In genomic region chr5:96930589-96930988, GRCh38 we compare ENCODE assay signal across 23 cellular contexts.
"Had no signal": no experiment of that assay in that cellular context is flagged by ENCODE, and none has a peak within 500 bp of the region (broad histone marks: within the 10 kb centered on the region; RNA-seq: fewer than 3 reads in every experiment).

No MANE protein-coding gene starts in this region.

- H3K4me3 ChIP-seq: left ventricle myocardium inferior, pancreas, thoracic aorta, upper lobe of left lung had no signal

- DNase-seq: activated CD4-positive, alpha-beta T cell treated with anti-CD3 and anti-CD28 coated beads for 4 hours; activated CD8-positive, alpha-beta memory T cell treated with anti-CD3 and anti-CD28 coated beads, Interleukin-2, amount 50 U/mL, for 4 hours; activated T-cell treated with anti-CD3 and anti-CD28 coated beads, Interleukin-2, amount 50 U/mL, for 4 hours; cerebellar nuclear complex; cortex of kidney; effector CD4-positive, alpha-beta T cell; immature natural killer cell; kidney glomerular epithelial cell; left ventricle myocardium inferior; natural killer cell; pancreas; stimulated activated CD4-positive, alpha-beta T cell treated with anti-CD3 and anti-CD28 coated beads, Interleukin-4, amount 100 ng/mL, for 4 hours; stimulated activated naive B cell treated with anti-CD40 and anti-IgM and Interleukin-4, amounts not matched to agents 10 μg/mL and 1 μg/mL and 100 μg/mL, for 72 hours; SW 1271; upper lobe of left lung had no signal

- H3K27me3 ChIP-seq: brain microvascular endothelial cell, neutrophil, pancreas, upper lobe of left lung had no signal

- ATAC-seq: activated naive CD4-positive, alpha-beta T cell treated with anti-CD3 and anti-CD28 coated beads, Interleukin-2, amount 50 U/mL, for 72 hours; activated T-cell treated with anti-CD3 and anti-CD28 coated beads, Interleukin-2, amount 50 U/mL, for 4 hours; esophagus mucosa; natural killer cell; pancreas; sciatic nerve; stimulated activated naive B cell treated with anti-CD40 and anti-IgM and Interleukin-4, amounts not matched to agents 10 μg/mL and 1 μg/mL and 100 μg/mL, for 72 hours; WTC11 had no signal

- H3K36me3 Mint-ChIP-seq: natural killer cell, WTC11 had no signal

- H3K9me3 ChIP-seq: left ventricle myocardium inferior, neutrophil, pancreas, thoracic aorta, upper lobe of left lung had no signal

- H3K27ac ChIP-seq: brain microvascular endothelial cell, neutrophil, pancreas, thoracic aorta, upper lobe of left lung had no signal

- H3K27ac Mint-ChIP-seq: WTC11 had no signal

- H3K9me3 Mint-ChIP-seq: activated T-cell treated with anti-CD3 and anti-CD28 coated beads, Interleukin-2, amount 50 U/mL, for 4 hours; immature natural killer cell; natural killer cell; T-helper 2 cell treated with Interferon-gamma antibody and Interleukin-4, amounts not matched to agents 5 μg/mL and 100 μg/mL, for 36 hours; WTC11 had no signal

- H3K27me3 Mint-ChIP-seq: stimulated activated naive B cell treated with anti-CD40 and anti-IgM and Interleukin-4, amounts not matched to agents 10 μg/mL and 1 μg/mL and 100 μg/mL, for 72 hours had no signal

- H3K36me3 ChIP-seq: brain microvascular endothelial cell, left ventricle myocardium inferior, neutrophil, pancreas, thoracic aorta, upper lobe of left lung had no signal

- H3K4me3 Mint-ChIP-seq: WTC11 had no signal
